ENCODE assay signal across 9 cellular contexts in the genomic region with DNA sequence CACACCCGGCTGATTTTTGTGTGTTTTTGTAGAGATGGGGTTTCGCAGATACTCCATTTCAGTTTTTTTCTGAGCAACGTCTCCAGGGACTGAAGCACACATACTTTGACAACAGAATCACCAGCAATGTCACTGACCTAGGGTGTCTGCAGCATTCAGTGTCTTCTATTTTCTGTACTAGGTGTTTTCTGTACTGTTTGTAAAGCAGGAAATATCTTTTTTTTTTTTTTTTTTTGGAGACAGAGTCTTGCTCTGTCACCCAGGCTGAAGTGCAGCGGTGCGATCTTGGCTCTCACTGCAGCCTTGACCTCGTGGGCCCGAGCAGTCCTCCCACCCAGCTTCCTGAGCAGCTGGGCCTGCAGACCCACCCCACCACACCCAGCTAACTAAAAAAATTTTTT. TPM values are rescaled to one million over a fixed set of nuclear protein-coding genes. Genes with fewer than 3 reads are reported as not detected.
DNase-seq lines count a peak whose midpoint lies in the region; ATAC-seq and TF ChIP-seq lines count a peak whose summit lies in the region.
"Had no signal": no experiment of that assay in that cellular context is flagged by ENCODE, and none has a peak within 500 bp of the region (broad histone marks: within the 10 kb centered on the region; RNA-seq: fewer than 3 reads in every experiment).

No MANE protein-coding gene starts in this region.

- peaks cover 14% of the 10 kb centered on the region for H3K36me3 Mint-ChIP-seq in activated CD4-positive, alpha-beta T cell treated with anti-CD3 and anti-CD28 coated beads for 36 hours (ENCODE audit: low read depth)

- peak overlapping the region; percentile 47 for H3K27ac Mint-ChIP-seq in activated CD4-positive, alpha-beta T cell treated with anti-CD3 and anti-CD28 coated beads for 36 hours

- TF ChIP-seq POLR2A in esophagus muscularis mucosa (IDR thresholded peaks at IDR 0.05; ENCODE audit: low read depth) = no peak

- no peaks in the 10 kb centered on the region for H3K9me3 ChIP-seq in esophagus muscularis mucosa
- H3K9me3 ChIP-seq: A549 had no signal

- H3K4me1 Mint-ChIP-seq in activated CD4-positive, alpha-beta T cell treated with anti-CD3 and anti-CD28 coated beads for 36 hours = peaks cover 68% of the 10 kb centered on the region

- no peak for ATAC-seq in activated CD4-positive, alpha-beta T cell treated with anti-CD3 and anti-CD28 coated beads for 36 hours
- ATAC-seq in HG03354 (IDR thresholded peaks at IDR 0.05; ENCODE audit: poor library complexity, severe bottlenecking, unreplicated experiment) = peak; percentile 70
- ATAC-seq in stimulated activated naive CD8-positive, alpha-beta T cell treated with anti-CD3 and anti-CD28 coated beads, Interleukin-15, Interleukin-2, amounts not matched to agents 100 U/mL and 50 U/mL, for 24 hours = peak; percentile 26
- ATAC-seq: A549 had no signal

- H3K27me3 ChIP-seq in esophagus muscularis mucosa = no peaks in the 10 kb centered on the region

- whole genome bisulfite sequencing in esophagus muscularis mucosa = 30% methylated on average over 7 of the region's 7 CpGs

- peak overlapping the region; percentile 32 for H3K4me3 Mint-ChIP-seq in activated CD4-positive, alpha-beta T cell treated with anti-CD3 and anti-CD28 coated beads for 36 hours

- intact Hi-C loops in activated CD4-positive, alpha-beta T cell treated with anti-CD3 and anti-CD28 coated beads for 36 hours (cut with DNase I, micrococcal nuclease) = no loop called here
- intact Hi-C loops in esophagus muscularis mucosa (cut with DNase I) = no loop called here

- no peaks in the 10 kb centered on the region for H3K9me3 Mint-ChIP-seq in activated CD4-positive, alpha-beta T cell treated with anti-CD3 and anti-CD28 coated beads for 36 hours (ENCODE audit: low read depth)

- no peak overlapping the region for H3K4me3 ChIP-seq in esophagus muscularis mucosa
- H3K4me3 ChIP-seq: A549 had no signal

- TF ChIP-seq EP300 in esophagus muscularis mucosa (IDR thresholded peaks at IDR 0.05) = no peak

- POLR2A ChIA-PET in activated CD4-positive, alpha-beta T cell treated with anti-CD3 and anti-CD28 coated beads for 36 hours (lab: Charles Lee) = interaction anchor here (0.6 to 0.7 kb wide), 2 partner anchors 146 to 281 kb away, joined by 3 to 5 read pairs; no protein-coding TSS in a partner anchor

- no peak for TF ChIP-seq CTCF in esophagus muscularis mucosa (IDR thresholded peaks at IDR 0.05)

- H3K27me3 Mint-ChIP-seq in activated CD4-positive, alpha-beta T cell treated with anti-CD3 and anti-CD28 coated beads for 36 hours = no peaks in the 10 kb centered on the region

- CTCF ChIA-PET in activated CD4-positive, alpha-beta T cell treated with anti-CD3 and anti-CD28 coated beads for 36 hours (lab: Charles Lee) = no interaction called here

- peaks cover 80 to 96% (median 92%) of the 10 kb centered on the region in 4 donors for H3K4me1 ChIP-seq in esophagus muscularis mucosa

- peaks cover 5 to 16% (median 11%) of the 10 kb centered on the region in 4 donors for H3K36me3 ChIP-seq in esophagus muscularis mucosa

- no peak for DNase-seq in activated CD4-positive, alpha-beta T cell treated with anti-CD3 and anti-CD28 coated beads for 36 hours
- no peak for DNase-seq in activated CD4-positive, alpha-beta T cell treated with anti-CD3 and anti-CD28 coated beads, Interleukin-2, amount 50 U/mL, for 48 hours
- DNase-seq in esophagus muscularis mucosa (ENCODE audit: extremely low spot score) = no peak
- no peak for DNase-seq in stimulated activated naive CD8-positive, alpha-beta T cell treated with anti-CD3 and anti-CD28 coated beads, Interleukin-15, Interleukin-2, amounts not matched to agents 100 U/mL and 50 U/mL, for 24 hours
- DNase-seq in NCI-H1417 (lab: John Stamatoyannopoulos, UW) = no peak
- no peak for DNase-seq in NCI-H2196 treated with DMSO at 0.1 percent for 48 hours (lab: John Stamatoyannopoulos, UW; ENCODE audit: unreplicated experiment)
- DNase-seq in SKM-1 (lab: John Stamatoyannopoulos, UW; ENCODE audit: unreplicated experiment) = no peak

- peak overlapping the region; percentile 30 to 48 (median 41) for H3K27ac ChIP-seq in esophagus muscularis mucosa (replicated peaks in 1 of 4)
- H3K27ac ChIP-seq: A549 had no signal

RNA-seq across cellular contexts. Expression of a gene that starts 8.8 kb away (rescaled TPM):
- total RNA-seq in activated CD4-positive, alpha-beta T cell treated with anti-CD3 and anti-CD28 coated beads for 36 hours = 100 to 1,000 TPM; 196 to 206 TPM
- 100 to 1,000 TPM; 253 to 402 (median 311) TPM for total RNA-seq in esophagus muscularis mucosa

RNA-seq across cellular contexts. Expression of a gene that starts 59.6 kb away (rescaled TPM):
- 10 to 100 TPM; 63.3 to 68.3 TPM for total RNA-seq in activated CD4-positive, alpha-beta T cell treated with anti-CD3 and anti-CD28 coated beads for 36 hours
- 10 to 100 TPM; 25.2 to 34.5 (median 31.5) TPM for total RNA-seq in esophagus muscularis mucosa
